In the genomic region with DNA sequence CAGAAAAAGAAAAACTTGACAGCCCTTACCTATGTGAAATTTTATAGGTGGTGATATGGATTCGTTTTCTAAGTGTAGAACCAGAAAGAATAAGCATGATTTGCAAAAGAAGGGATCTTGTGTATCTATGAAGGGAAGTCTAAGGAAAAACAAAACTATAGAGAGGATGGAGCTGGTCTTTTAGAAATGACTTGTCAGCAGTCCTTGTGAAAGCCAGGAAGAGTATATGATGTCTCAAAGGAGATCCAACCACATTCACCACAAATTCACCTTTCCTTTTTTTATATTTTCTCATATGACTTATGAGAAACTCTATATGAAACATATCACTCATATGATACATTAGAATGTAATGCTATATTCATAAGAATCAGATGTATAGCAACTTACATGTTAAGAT, we compare ENCODE assay signal across 27 cellular contexts.
"Had no signal": no experiment of that assay in that cellular context is flagged by ENCODE, and none has a peak within 500 bp of the region (broad histone marks: within the 10 kb centered on the region; RNA-seq: fewer than 3 reads in every experiment).

No MANE protein-coding gene starts in this region.

- FAIRE-seq: islet of Langerhans, keratinocyte had no signal

- H3K27me3 ChIP-seq: dorsolateral prefrontal cortex, esophagus squamous epithelium, gastrocnemius medialis, heart right ventricle, left lung had no signal

- H3K9me3 Mint-ChIP-seq: mesothelial cell of epicardium; naive B cell; naive thymus-derived CD8-positive, alpha-beta T cell had no signal

- H3K27ac ChIP-seq: coronary artery, dorsolateral prefrontal cortex, epithelial cell of prostate, esophagus squamous epithelium, gastrocnemius medialis, heart right ventricle, left lung, lower lobe of right lung had no signal

- H3K4me1 ChIP-seq: esophagus squamous epithelium, heart right ventricle, left lung, lower lobe of right lung had no signal

- H3K4me1 Mint-ChIP-seq: mesothelial cell of epicardium; naive B cell; naive thymus-derived CD8-positive, alpha-beta T cell had no signal

- DNase-seq: dermis blood vessel endothelial cell; dorsolateral prefrontal cortex; effector CD4-positive, alpha-beta T cell; effector memory CD4-positive, alpha-beta T cell; erythroblast; esophagus squamous epithelium; foreskin fibroblast; foreskin melanocyte; gastrocnemius medialis; glutamatergic neuron; head of caudate nucleus; heart right ventricle; hippocampal formation; left cardiac atrium; left lung; left ventricle myocardium superior; lower lobe of right lung; mesenchymal stem cell; mucosa of descending colon; naive B cell; naive thymus-derived CD8-positive, alpha-beta T cell had no signal

- H3K27me3 Mint-ChIP-seq: naive B cell had no signal

- H3K4me3 Mint-ChIP-seq: mesothelial cell of epicardium; naive B cell; naive thymus-derived CD8-positive, alpha-beta T cell had no signal

- H3K27ac Mint-ChIP-seq: mesothelial cell of epicardium; naive B cell; naive thymus-derived CD8-positive, alpha-beta T cell had no signal

- H3K9me3 ChIP-seq: esophagus squamous epithelium, gastrocnemius medialis, heart right ventricle, left lung, lower lobe of right lung, mucosa of descending colon had no signal

- H3K36me3 Mint-ChIP-seq: naive thymus-derived CD8-positive, alpha-beta T cell had no signal

- H3K4me3 ChIP-seq: coronary artery, dorsolateral prefrontal cortex, esophagus squamous epithelium, gastrocnemius medialis, heart right ventricle, left lung, lower lobe of right lung, mucosa of descending colon had no signal

- ATAC-seq: esophagus mucosa; gastrocnemius medialis; heart right ventricle; left cardiac atrium; left lung; left ventricle myocardium superior; lower lobe of right lung; mucosa of descending colon; naive thymus-derived CD8-positive, alpha-beta T cell had no signal
